Comparison of ENCODE assay signal across 17 cellular contexts in genomic region chr9:126838895-126839294, GRCh38. TPM values are rescaled to one million over a fixed set of nuclear protein-coding genes. Genes with fewer than 3 reads are reported as not detected.
DNase-seq lines count a peak whose midpoint lies in the region; ATAC-seq, FAIRE-seq and TF ChIP-seq lines count a peak whose summit lies in the region.
"Had no signal": no experiment of that assay in that cellular context is flagged by ENCODE, and none has a peak within 500 bp of the region (broad histone marks: within the 10 kb centered on the region; RNA-seq: fewer than 3 reads in every experiment).

No MANE protein-coding gene starts in this region.

- H2BK5ac ChIP-seq in neuronal stem cell (ENCODE audit: low read length), result no peak overlapping the region

- DNase-seq in GM12864 (ENCODE audit: low read depth) (peak; percentile 64), neuronal stem cell (ENCODE audit: low spot score) (no peak), D721Med (ENCODE audit: insufficient read length, low spot score) (no peak), NCI-H510A (lab: John Stamatoyannopoulos, UW) (no peak)
- no peak for DNase-seq in stimulated activated naive CD4-positive, alpha-beta T cell treated with Interleukin-2 at 50 U/mL for 16 hours (lab: John Stamatoyannopoulos, UW)
- DNase-seq: heart right ventricle, kidney glomerular epithelial cell, NCI-H187, NCI-H524 treated with DMSO at 0.1 percent for 48 hours, PC-9, spleen had no signal

- H3K79me1 ChIP-seq in neuronal stem cell (ENCODE audit: low read depth, low read length), result no peaks in the 10 kb centered on the region

- peak; percentile 42 for ATAC-seq in GM18867 (IDR thresholded peaks at IDR 0.05; ENCODE audit: unreplicated experiment)
- ATAC-seq in HG03095 (IDR thresholded peaks at IDR 0.05; ENCODE audit: unreplicated experiment), result peak; percentile 39
- ATAC-seq: WTC11 had no signal

- no peak for FAIRE-seq in D721Med (lab: Jason Lieb, UNC)
- FAIRE-seq: H1 had no signal

- no peak overlapping the region for H2BK120ac ChIP-seq in neuronal stem cell (ENCODE audit: low read depth, low read length)

- H2BK12ac ChIP-seq in neuronal stem cell (ENCODE audit: low read length), result no peak overlapping the region

- no peak overlapping the region for H3K18ac ChIP-seq in neuronal stem cell (ENCODE audit: low read length)

- no peak overlapping the region for H3K4ac ChIP-seq in neuronal stem cell (ENCODE audit: low read length)

- no peak overlapping the region for H3K4me2 ChIP-seq in neuronal stem cell (ENCODE audit: insufficient read depth, low read length, poor library complexity, severe bottlenecking)
- H3K4me2 ChIP-seq: PC-9 had no signal

- H3K36me3 ChIP-seq in neuronal stem cell (replicated peaks in 1 of 2; ENCODE audit: control insufficient read depth in 2 of 2, insufficient read depth in 2 of 2, low read length in 2 of 2), result peaks cover 6 to 44% of the 10 kb centered on the region in 2 donors

- H3K4me1 ChIP-seq in neuronal stem cell (ENCODE audit: control insufficient read depth in 2 of 2, insufficient read depth in 1 of 2, low read depth in 1 of 2, low read length in 2 of 2), result no peaks in the 10 kb centered on the region

- H3K9me3 ChIP-seq in neuronal stem cell (replicated peaks in 1 of 2; ENCODE audit: control insufficient read depth in 2 of 2, insufficient read depth in 1 of 2, low read depth in 1 of 2, low read length in 2 of 2), result no peaks in the 10 kb centered on the region
- H3K9me3 ChIP-seq: BLaER1 treated with 17β-estradiol and CSF1 and Interleukin-3, amounts not matched to agents 10 nM and 100 nM; heart right ventricle; spleen; thoracic aorta had no signal

- TF ChIP-seq CTCF in GM12864 (IDR thresholded peaks at IDR 0.05; ENCODE audit: low read depth, low read length, missing control alignments) (no peak), D721Med (IDR thresholded peaks at IDR 0.05; ENCODE audit: insufficient read depth, missing control alignments) (no peak)

- no peak overlapping the region for H4K91ac ChIP-seq in neuronal stem cell (ENCODE audit: low read depth, low read length, poor library complexity)

- no peak overlapping the region for H3K14ac ChIP-seq in neuronal stem cell (ENCODE audit: low read length)

- H3K23ac ChIP-seq in neuronal stem cell (ENCODE audit: low read depth, low read length, poor library complexity), result no peak overlapping the region

- H2AK5ac ChIP-seq in neuronal stem cell (ENCODE audit: low read depth, low read length), result no peak overlapping the region

- H3K4me3 ChIP-seq in GM12864 (ENCODE audit: low read depth, low read length), result no peak overlapping the region; the same call in 1 of the 2 replicates
- no peak overlapping the region for H3K4me3 ChIP-seq in neuronal stem cell (ENCODE audit: low read length in 2 of 2)
- H3K4me3 ChIP-seq: BLaER1 treated with 17β-estradiol and CSF1 and Interleukin-3, amounts not matched to agents 10 nM and 100 nM; heart right ventricle; PC-9; spleen; thoracic aorta had no signal

- no peak overlapping the region for H2BK15ac ChIP-seq in neuronal stem cell (ENCODE audit: low read length)

- H4K8ac ChIP-seq in neuronal stem cell (ENCODE audit: low read depth, low read length), result no peak overlapping the region

- H2AFZ ChIP-seq in neuronal stem cell (ENCODE audit: low read length), result no peak overlapping the region
- H2AFZ ChIP-seq: PC-9 had no signal

- H3K9ac ChIP-seq in neuronal stem cell (ENCODE audit: low read depth, low read length, poor library complexity), result peak overlapping the region; percentile 70
- H3K9ac ChIP-seq: BLaER1 treated with 17β-estradiol and CSF1 and Interleukin-3, amounts not matched to agents 10 nM and 100 nM had no signal

- no CpG with 5 or more reads among the region's 12 CpGs for WGBS in neuronal stem cell (ENCODE audit: extremely low coverage in 2 of 2, insufficient read length in 2 of 2, insufficient replicate concordance in 1 of 2), 2 donors

- no peak overlapping the region for H3K27ac ChIP-seq in neuronal stem cell (replicated peaks; ENCODE audit: low read length)
- H3K27ac ChIP-seq: BLaER1 treated with 17β-estradiol and CSF1 and Interleukin-3, amounts not matched to agents 10 nM and 100 nM; heart right ventricle; PC-9; thoracic aorta had no signal

- H3K27me3 ChIP-seq in neuronal stem cell (ENCODE audit: control insufficient read depth in 3 of 3, insufficient read depth in 3 of 3, low read depth in 1 of 3, low read length in 3 of 3), result no peaks in the 10 kb centered on the region
- H3K27me3 ChIP-seq: BLaER1 treated with 17β-estradiol and CSF1 and Interleukin-3, amounts not matched to agents 10 nM and 100 nM; heart right ventricle; spleen had no signal

RNA-seq across cellular contexts. Expression of gene ZBTB34, which starts 21.5 kb away (rescaled TPM):
- 7.3 TPM for polyA plus RNA-seq in neuronal stem cell (2013, experiment 1 of 2)
- 7.4 TPM for polyA plus RNA-seq in neuronal stem cell (2013, experiment 2 of 2)

RNA-seq across cellular contexts. Expression of gene ZBTB43, which starts 34.1 kb away (rescaled TPM):
- 7.0 TPM for polyA plus RNA-seq in neuronal stem cell (2013, experiment 1 of 2)
- 7.9 TPM for polyA plus RNA-seq in neuronal stem cell (2013, experiment 2 of 2)
